ENCODE assay signal across 1 cellular context in genomic region chr21:42107881-42108553, GRCh38.
TF ChIP-seq lines count a peak whose summit lies in the region.

No MANE protein-coding gene starts in this region.

TF ChIP-seq in K562, 482 proteins besides CTCF, POLR2A, EP300 and RAD21 (continued from another document):
- TF ChIP-seq MBD1 (CRISPR knock-in tag; IDR thresholded peaks at IDR 0.05) (no peak), RCOR1 (IDR thresholded peaks at IDR 0.05; ENCODE audit: borderline replicate concordance in 1 of 2, low read depth in 2 of 2, low read length in 2 of 2) (peak in 1 of 2 experiments; percentile 37; a peak in 1 of 4 replicates), ZNF12 (CRISPR knock-in tag; IDR thresholded peaks at IDR 0.05) (peak; percentile 47; the same call in 1 of the 2 replicates), PKNOX1 (IDR thresholded peaks at IDR 0.05) (no peak), RB1 (IDR thresholded peaks at IDR 0.05; ENCODE audit: low read depth) (peak; percentile 51; the same call in 1 of the 2 replicates), CTBP1 (IDR thresholded peaks at IDR 0.05; ENCODE audit: borderline replicate concordance) (peak; percentile 54; the same call in 1 of the 2 replicates)
